ENCODE assay signal across 9 cellular contexts in genomic region chr22:42399315-42400271, GRCh38. TPM values are rescaled to one million over a fixed set of nuclear protein-coding genes. Genes with fewer than 3 reads are reported as not detected.
DNase-seq lines count a peak whose midpoint lies in the region; ATAC-seq, FAIRE-seq and TF ChIP-seq lines count a peak whose summit lies in the region.
"Had no signal": no experiment of that assay in that cellular context is flagged by ENCODE, and none has a peak within 500 bp of the region (broad histone marks: within the 10 kb centered on the region; RNA-seq: fewer than 3 reads in every experiment).

No MANE protein-coding gene starts in this region.

- H3K4me2 ChIP-seq in HepG2 (ENCODE audit: low read depth, low read length) (no peak overlapping the region), PC-3 (ENCODE audit: low read length) (no peak overlapping the region)

- BruUV-seq in HepG2 (replicated peaks; lab: Mats Ljungman, UMichigan) (no TSS peak), PC-3 (replicated peaks; lab: Mats Ljungman, UMichigan) (no TSS peak)

- no peak overlapping the region for H3K9ac ChIP-seq in HepG2 (ENCODE audit: insufficient read depth, low read depth, low read length)
- no peak overlapping the region for H3K9ac ChIP-seq in PC-3 (ENCODE audit: low read length)

- H4K20me1 ChIP-seq in HepG2 (ENCODE audit: insufficient read depth, low read length) (no peaks in the 10 kb centered on the region), PC-3 (ENCODE audit: low read length) (no peaks in the 10 kb centered on the region)

- intact Hi-C loops in HepG2 (cut with micrococcal nuclease; ENCODE audit: unreplicated experiment) (no loop called here), right lobe of liver (cut with DNase I) (no loop called here), heart right ventricle (cut with DNase I) (no loop called here), PC-3 (cut with micrococcal nuclease) (no loop called here)

- in situ Hi-C loops in HepG2 (cut with HindIII; ENCODE audit: extremely low pct_ligation_motif_present, low pct_unique_long_range_greater_than_20kb): no loop called here

- H3K4me3 ChIP-seq in HepG2 (replicated peaks in 1 of 3; ENCODE audit: insufficient read depth in 1 of 3, low read depth in 2 of 3, low read length in 3 of 3) (no peak overlapping the region), right lobe of liver (no peak overlapping the region), heart right ventricle (no peak overlapping the region), PC-3 (ENCODE audit: low read length) (no peak overlapping the region)

- ATAC-seq in HepG2 (peak; percentile 68), right lobe of liver (no peak), heart right ventricle (peak in 7 of 8 donors; percentile 17 to 65 (median 36)), HG02938 (IDR thresholded peaks at IDR 0.05; ENCODE audit: unreplicated experiment) (no peak), PC-3 (no peak)

- no peak for FAIRE-seq in HepG2 (lab: Jason Lieb, UNC)

- CTCF ChIA-PET in HepG2 (lab: Yijun Ruan, JAX; ENCODE audit: low intra/inter-chr PET ratio, low total read pairs) (no interaction called here), PC-3 (lab: Charles Lee) (no interaction called here)

- TF ChIP-seq POLR2A in HepG2 (IDR thresholded peaks at IDR 0.05; ENCODE audit: insufficient read depth in 1 of 2, low read depth in 2 of 2, low read length in 2 of 2) (no peak), right lobe of liver (IDR thresholded peaks at IDR 0.05) (no peak)

- H3K36me3 ChIP-seq in HepG2 (replicated peaks in 1 of 2; ENCODE audit: control insufficient read depth in 1 of 2, insufficient read depth in 2 of 2, low read length in 2 of 2) (no peaks in the 10 kb centered on the region), right lobe of liver (no peaks in the 10 kb centered on the region), heart right ventricle (peaks cover 0 to 7% (median 0%) of the 10 kb centered on the region in 9 donors), PC-3 (ENCODE audit: low read depth, low read length) (no peaks in the 10 kb centered on the region)

- H3K9me3 ChIP-seq in HepG2 (ENCODE audit: low read length) (no peaks in the 10 kb centered on the region), right lobe of liver (no peaks in the 10 kb centered on the region), heart right ventricle (no peaks in the 10 kb centered on the region), PC-3 (ENCODE audit: low read length) (no peaks in the 10 kb centered on the region)

- TF ChIP-seq EP300 in HepG2 (IDR thresholded peaks at IDR 0.05; ENCODE audit: low read depth in 2 of 2, low read length in 2 of 2): no peak
- TF ChIP-seq EP300 in HepG2 (CRISPR knock-in tag; IDR thresholded peaks at IDR 0.05; ENCODE audit: borderline replicate concordance): no peak

- H3K79me2 ChIP-seq in HepG2 (ENCODE audit: insufficient read depth, low read length) (no peaks in the 10 kb centered on the region), PC-3 (ENCODE audit: low read length) (no peaks in the 10 kb centered on the region)

- H2AFZ ChIP-seq in HepG2 (ENCODE audit: low read length) (no peak overlapping the region), PC-3 (ENCODE audit: low read length) (no peak overlapping the region)

- 37% methylated on average over 15 of the region's 30 CpGs for WGBS in HepG2 (ENCODE audit: low lambda C conversion rate)
- WGBS in right lobe of liver (ENCODE audit: insufficient coverage, low coverage, low lambda C conversion rate, missing lambda C conversion rate): 66% methylated on average over 11 of the region's 30 CpGs
- WGBS in heart right ventricle, 2 donors: 47 to 49% methylated on average over 30 of the region's 30 CpGs

- H3K27ac ChIP-seq in HepG2 (ENCODE audit: extremely low read length, insufficient read depth, low read length) (no peak overlapping the region), right lobe of liver (no peak overlapping the region), heart right ventricle (no peak overlapping the region), PC-3 (ENCODE audit: low read length) (no peak overlapping the region)

- TF ChIP-seq CTCF in HepG2 (CRISPR knock-in tag; IDR thresholded peaks at IDR 0.05): peak; percentile 24; the same call in 1 of the 2 replicates
- no peak for TF ChIP-seq CTCF in right lobe of liver (IDR thresholded peaks at IDR 0.05)
- TF ChIP-seq CTCF in heart right ventricle (IDR thresholded peaks at IDR 0.05): no peak
- no peak for TF ChIP-seq CTCF in PC-3 (conservative IDR thresholded peaks at IDR 0.05; ENCODE audit: low read depth, low read length)

- no peaks in the 10 kb centered on the region for H3K9me2 ChIP-seq in PC-3 (replicated peaks; ENCODE audit: low read length)

- H3F3A ChIP-seq in PC-3 (ENCODE audit: low read length, unreplicated experiment): no peaks in the 10 kb centered on the region

- H3K27me3 ChIP-seq in HepG2 (ENCODE audit: control insufficient read depth in 1 of 2, insufficient read depth in 2 of 2, low read length in 2 of 2) (peaks cover 3 to 22% of the 10 kb centered on the region in 2 experiments; a peak in 3 of 5 replicates), right lobe of liver (no peaks in the 10 kb centered on the region), heart right ventricle (peaks cover 0 to 11% (median 0%) of the 10 kb centered on the region in 7 donors), PC-3 (ENCODE audit: low read length) (no peaks in the 10 kb centered on the region)

- DNase-seq in HepG2 (ENCODE audit: low spot score): no peak
- no peak for DNase-seq in right lobe of liver
- DNase-seq in NCI-H82 (lab: John Stamatoyannopoulos, UW): peak; percentile 98
- DNase-seq in heart right ventricle: peak; percentile 30 to 42
- no peak for DNase-seq in stimulated activated naive CD4-positive, alpha-beta T cell treated with Interleukin-2 at 50 U/mL for 16 hours (lab: John Stamatoyannopoulos, UW)
- no peak for DNase-seq in central memory CD4-positive, alpha-beta T cell
- DNase-seq in PC-3: no peak

- TF ChIP-seq RAD21 in HepG2 (CRISPR knock-in tag; IDR thresholded peaks at IDR 0.05): no peak

- H3K4me1 ChIP-seq in HepG2 (ENCODE audit: insufficient read depth, low read length) (no peaks in the 10 kb centered on the region), right lobe of liver (no peaks in the 10 kb centered on the region), heart right ventricle (peaks cover 0 to 30% (median 0%) of the 10 kb centered on the region in 9 donors), PC-3 (ENCODE audit: insufficient read depth, low read length) (no peaks in the 10 kb centered on the region)

- POLR2A ChIA-PET in HepG2 (lab: Yijun Ruan, JAX): no interaction called here
- POLR2A ChIA-PET in PC-3 (lab: Charles Lee; ENCODE audit: unreplicated experiment): no interaction called here

TF ChIP-seq in HepG2, 621 proteins besides CTCF, POLR2A, EP300 and RAD21:
- TF ChIP-seq ZNF770 (CRISPR knock-in tag; IDR thresholded peaks at IDR 0.05) (peak; percentile 43; the same call in 1 of the 2 replicates), SNRNP70 (IDR thresholded peaks at IDR 0.05; ENCODE audit: low read depth, low read length) (no peak), STAG1 (CRISPR knock-in tag; IDR thresholded peaks at IDR 0.05) (peak; percentile 28; the same call in 1 of the 2 replicates)
TF ChIP-seq in HepG2: peak in this region for 2.

RNA-seq across cellular contexts. Expression of gene NFAM1, which starts 32.6 kb away (rescaled TPM):
- total RNA-seq in HepG2 (2016; rRNA removed; fragmentation: Illumina TruSeq; extraction: Trizol): not detected in 2 replicates
- not detected in 2 replicates for total RNA-seq in HepG2 (2016; cell fraction: cytosol; rRNA removed; fragmentation: Illumina TruSeq; extraction: Trizol; ENCODE audit: low read depth)
- total RNA-seq in HepG2 (2016; cell fraction: insoluble cytoplasmic fraction; rRNA removed; fragmentation: Illumina TruSeq; extraction: Trizol): not detected in 2 replicates
- not detected in 2 replicates for total RNA-seq in HepG2 (2016; cell fraction: membrane; rRNA removed; fragmentation: Illumina TruSeq; extraction: Trizol)
- total RNA-seq in HepG2 (2016; cell fraction: nucleus; rRNA removed; fragmentation: Illumina TruSeq; extraction: Trizol): not detected in 2 replicates
- 0.03 and 0.10 TPM in 2 replicates for polyA plus RNA-seq in HepG2 (2011; rRNA removed)
- 0.01 TPM in 2 replicates for polyA plus RNA-seq in HepG2 (2011; cell fraction: cytosol; rRNA removed)
- 0.05 TPM in 1 of 2 replicates, not detected in the other for polyA plus RNA-seq in HepG2 (2011; cell fraction: nucleus; rRNA removed)
- polyA plus RNA-seq in HepG2 (2012): 0.24 and 0.35 TPM in 2 replicates
- polyA plus RNA-seq in HepG2 (2016; cell fraction: cytosol; fragmentation: Illumina TruSeq; extraction: Trizol; ENCODE audit: low read depth): not detected in 2 replicates
- polyA plus RNA-seq in HepG2 (2016; cell fraction: insoluble cytoplasmic fraction; fragmentation: Illumina TruSeq; extraction: Trizol; ENCODE audit: low read depth): not detected in 2 replicates
- not detected in 2 replicates for polyA plus RNA-seq in HepG2 (2016; cell fraction: membrane; fragmentation: Illumina TruSeq; extraction: Trizol; ENCODE audit: low read depth)
- not detected in 2 replicates for polyA plus RNA-seq in HepG2 (2016; cell fraction: nucleus; fragmentation: Illumina TruSeq; extraction: Trizol; ENCODE audit: insufficient read depth, low read depth)
- polyA minus RNA-seq in HepG2 (2011; rRNA and poly(A)+ RNA removed; ENCODE audit: low replicate concordance): 0.05 TPM in 1 of 2 replicates, not detected in the other
- not detected in 2 replicates for polyA minus RNA-seq in HepG2 (2011; cell fraction: cytosol; rRNA and poly(A)+ RNA removed)
- polyA minus RNA-seq in HepG2 (2011; cell fraction: nucleus; rRNA and poly(A)+ RNA removed): not detected in 2 replicates
- 1 to 10 TPM; 2.1 to 6.6 (median 2.4) TPM for total RNA-seq in right lobe of liver
- 1 to 10 TPM in 7 of 10 donors, under 1 TPM in 3; 0.45 to 6.4 (median 1.6) TPM for total RNA-seq in heart right ventricle
- under 1 TPM; 0.38 to 0.44 TPM for polyA plus RNA-seq in heart right ventricle
- total RNA-seq in PC-3 (2014; rRNA removed): 0.11 TPM in 1 of 2 replicates, not detected in the other
- polyA plus RNA-seq: AG04450 had no signal

Comparison
In these comparisons a context has a peak if more than half of its experiments do, and no peak if none do; other contexts are left out.
1. ATAC-seq: peak in HepG2 (single experiment) and heart right ventricle (7 of 8); none in right lobe of liver (0 of 4), HG02938 (single experiment) and PC-3 (single experiment).
2. DNase-seq: peak in NCI-H82 (single experiment) and heart right ventricle (2 of 2); none in HepG2 (single experiment), right lobe of liver (0 of 3), stimulated activated naive CD4-positive, alpha-beta T cell treated with Interleukin-2 at 50 U/mL for 16 hours (single experiment), central memory CD4-positive, alpha-beta T cell (single experiment) and PC-3 (single experiment).